Comparison of ENCODE assay signal across 9 cellular contexts in genomic region chr5:119486-120097, GRCh38. TPM values are rescaled to one million over a fixed set of nuclear protein-coding genes. Genes with fewer than 3 reads are reported as not detected.
"Had no signal": no experiment of that assay in that cellular context is flagged by ENCODE, and none has a peak within 500 bp of the region (broad histone marks: within the 10 kb centered on the region; RNA-seq: fewer than 3 reads in every experiment).

No MANE protein-coding gene starts in this region.

- H2AFZ ChIP-seq: GM23248 had no signal

- H3K9ac ChIP-seq: GM23248, KMS-11 had no signal

- H3K4me2 ChIP-seq: KMS-11 had no signal

- H3K4me3 Mint-ChIP-seq: H9 had no signal

- H3K27ac ChIP-seq: GM23248, KMS-11 had no signal

- H3K4me3 ChIP-seq: GM23248 had no signal

- H3K4me1 Mint-ChIP-seq: H9 had no signal

- FAIRE-seq: H54, HTR-8/SVneo had no signal

- DNase-seq: GM23248, GOT3, H9, HCEC 1CT, KBM-7 had no signal

- H3K27ac Mint-ChIP-seq: H9 had no signal

RNA-seq across cellular contexts. Expression of gene PLEKHG4B, which starts 27.6 kb away (rescaled TPM):
- total RNA-seq: GM23248, HT-29 had no signal
- polyA plus RNA-seq: GM23248 had no signal
